9 cellular contexts compared by ENCODE assay signal in genomic region chr12:72141381-72141780, GRCh38.
DNase-seq lines count a peak whose midpoint lies in the region; ATAC-seq, FAIRE-seq and TF ChIP-seq lines count a peak whose summit lies in the region.
"Had no signal": no experiment of that assay in that cellular context is flagged by ENCODE, and none has a peak within 500 bp of the region (broad histone marks: within the 10 kb centered on the region; RNA-seq: fewer than 3 reads in every experiment).

No MANE protein-coding gene starts in this region.

- no peak for FAIRE-seq in GM18507 (lab: Jason Lieb, UNC)

- no peaks in the 10 kb centered on the region for H3K4me1 ChIP-seq in mucosa of descending colon (ENCODE audit: low read depth)
- H3K4me1 ChIP-seq: SJSA1 had no signal

- no peaks in the 10 kb centered on the region for H3K9me3 ChIP-seq in mucosa of descending colon
- H3K9me3 ChIP-seq: SJSA1 had no signal

- H3K36me3 ChIP-seq in mucosa of descending colon (ENCODE audit: low read depth) = no peaks in the 10 kb centered on the region
- H3K36me3 ChIP-seq: SJSA1 had no signal

- TF ChIP-seq CTCF in fibroblast of mammary gland (conservative IDR thresholded peaks at IDR 0.05; ENCODE audit: control insufficient read depth, insufficient read depth, low read depth, low read length) (peak; percentile 2), mucosa of descending colon (IDR thresholded peaks at IDR 0.05) (no peak)

- no peak overlapping the region for H3K4me3 ChIP-seq in fibroblast of mammary gland (ENCODE audit: control insufficient read depth, low read depth, low read length)
- H3K4me3 ChIP-seq in mucosa of descending colon = no peak overlapping the region
- H3K4me3 ChIP-seq: SJSA1 had no signal

- intact Hi-C loops in mucosa of descending colon (cut with DNase I, micrococcal nuclease) = no loop called here

- ATAC-seq in mucosa of descending colon = no peak

- in situ Hi-C loops in KBM-7 (cut with MboI; ENCODE audit: low pct_unique_long_range_greater_than_20kb, low sequenced_read_pairs) = no loop called here

- DNase-seq in GM18507 (ENCODE audit: extremely low spot score, insufficient read length, low read depth) = peak; percentile 1
- DNase-seq in H4 (ENCODE audit: low spot score) = peak; percentile 21
- DNase-seq in KBM-7 = peak; percentile 18
- DNase-seq in fibroblast of mammary gland (ENCODE audit: low read depth) = no peak
- no peak for DNase-seq in mucosa of descending colon
- DNase-seq in OCI-M2 (lab: John Stamatoyannopoulos, UW; ENCODE audit: unreplicated experiment) = no peak
- no peak for DNase-seq in NCI-H1694 (lab: John Stamatoyannopoulos, UW)
- DNase-seq in NCI-H187 (lab: John Stamatoyannopoulos, UW) = no peak

Comparison
In these comparisons a context has a peak if more than half of its experiments do, and no peak if none do; other contexts are left out.
1. DNase-seq: peak in GM18507 (single experiment), H4 (single experiment) and KBM-7 (single experiment); none in fibroblast of mammary gland (single experiment), mucosa of descending colon (0 of 3), OCI-M2 (single experiment), NCI-H1694 (single experiment) and NCI-H187 (0 of 2).